In genomic region chr1:94612555-94613204, GRCh38 we compare ENCODE assay signal across 28 cellular contexts.
DNase-seq lines count a peak whose midpoint lies in the region; ATAC-seq, FAIRE-seq and TF ChIP-seq lines count a peak whose summit lies in the region.
"Had no signal": no experiment of that assay in that cellular context is flagged by ENCODE, and none has a peak within 500 bp of the region (broad histone marks: within the 10 kb centered on the region; RNA-seq: fewer than 3 reads in every experiment).

No MANE protein-coding gene starts in this region.

- intact Hi-C loops in Right ventricle myocardium superior (cut with DNase I), result no loop called here
- intact Hi-C loops in K562 (cut with micrococcal nuclease), result no loop called here
- intact Hi-C loops in upper lobe of right lung (cut with DNase I), result no loop called here

- CTCF ChIA-PET in K562 (lab: Yijun Ruan, JAX; ENCODE audit: low intra/inter-chr PET ratio), result no interaction called here

- H2AFZ ChIP-seq in K562 (ENCODE audit: low read depth, low read length), result no peak overlapping the region

- no peaks in the 10 kb centered on the region for H4K20me1 ChIP-seq in K562 (replicated peaks; ENCODE audit: control insufficient read depth, insufficient read depth, low read length)

- H3K9ac ChIP-seq in K562 (ENCODE audit: insufficient read depth in 1 of 2, low read depth in 2 of 2, low read length in 2 of 2), result no peak overlapping the region
- peak overlapping the region; percentile 6 for H3K9ac ChIP-seq in mucosa of stomach (ENCODE audit: low read length)

- H3K9me1 ChIP-seq in K562 (ENCODE audit: control insufficient read depth, insufficient read depth, low read length), result no peaks in the 10 kb centered on the region

- no peaks in the 10 kb centered on the region for H3K79me2 ChIP-seq in K562 (ENCODE audit: control insufficient read depth, insufficient read depth, low read length)

- H3K4me2 ChIP-seq in K562 (ENCODE audit: insufficient read depth, low read length), result no peak overlapping the region

- H3K27me3 ChIP-seq in right atrium auricular region (no peaks in the 10 kb centered on the region), K562 (ENCODE audit: control insufficient read depth in 2 of 2, insufficient read depth in 2 of 2, low read length in 2 of 2) (peaks cover 0 to 4% of the 10 kb centered on the region in 2 experiments; a peak in 2 of 5 replicates), mucosa of stomach (ENCODE audit: control insufficient read depth, insufficient read depth, low read length) (no peaks in the 10 kb centered on the region), upper lobe of right lung (no peaks in the 10 kb centered on the region)
- H3K27me3 ChIP-seq: breast epithelium, tibial nerve had no signal

- no peak for TF ChIP-seq RAD21 in K562 (CRISPR knock-in tag; conservative IDR thresholded peaks at IDR 0.05 in 1 of 2, IDR thresholded peaks at IDR 0.05 in 1 of 2)

- DNase-seq in Right ventricle myocardium superior (no peak), right atrium auricular region (ENCODE audit: low spot score) (no peak), K562 (ENCODE audit: extremely low read depth in 1 of 4, low spot score in 3 of 4) (no peak), upper lobe of right lung (no peak), GOT3 (lab: John Stamatoyannopoulos, UW) (no peak)
- DNase-seq in effector CD8-positive, alpha-beta T cell (lab: John Stamatoyannopoulos, UW), result no peak
- DNase-seq: activated CD4-positive, alpha-beta T cell treated with anti-CD3 and anti-CD28 coated beads, Interleukin-2, amount 50 U/mL, for 48 hours; activated CD8-positive, alpha-beta memory T cell treated with anti-CD3 and anti-CD28 coated beads, Interleukin-2, amount 50 U/mL, for 4 hours; activated naive CD4-positive, alpha-beta T cell treated with anti-CD3 and anti-CD28 coated beads for 36 hours; AML-193; amniotic stem cell; CD4-positive, alpha-beta memory T cell; effector memory CD8-positive, alpha-beta T cell; hippocampal formation; NCI-H1417; NCI-H2029 treated with DMSO at 0.1 percent for 48 hours; NCI-H774; SHP77; stimulated activated CD8-positive, alpha-beta memory T cell treated with anti-CD3 and anti-CD28 coated beads, Interleukin-4, amount 100 ng/mL, for 48 hours; stimulated activated naive CD8-positive, alpha-beta T cell treated with anti-CD3 and anti-CD28 coated beads, Interleukin-15, amount 100 ng/mL, for 72 hours had no signal

- POLR2A ChIA-PET in K562 (lab: Yijun Ruan, JAX), result interaction anchor here (0.7 kb wide), 1 partner anchor 10 kb away, joined by 3 read pairs; no protein-coding TSS in a partner anchor

- H3K36me3 ChIP-seq in right atrium auricular region (no peaks in the 10 kb centered on the region), K562 (ENCODE audit: control insufficient read depth, insufficient read depth, low read length) (no peaks in the 10 kb centered on the region), mucosa of stomach (ENCODE audit: control insufficient read depth, insufficient read depth, low read length) (no peaks in the 10 kb centered on the region), upper lobe of right lung (no peaks in the 10 kb centered on the region)
- H3K36me3 ChIP-seq: breast epithelium, tibial nerve had no signal

- FAIRE-seq in K562 (lab: Jason Lieb, UNC), result no peak
- FAIRE-seq: A204.1, frontal cortex, H1 had no signal

- 52% methylated on average over 3 of the region's 6 CpGs for WGBS in K562 (ENCODE audit: insufficient coverage, low coverage, missing lambda C conversion rate)

- no peak for TF ChIP-seq POLR2A in K562 (conservative IDR thresholded peaks at IDR 0.05)

- H3K27ac ChIP-seq in right atrium auricular region (no peak overlapping the region), K562 (ENCODE audit: extremely low read depth, low read depth, low read length) (no peak overlapping the region), upper lobe of right lung (peak overlapping the region; percentile 2)
- H3K27ac ChIP-seq: breast epithelium, tibial nerve had no signal

- H3K4me3 ChIP-seq in right atrium auricular region, result no peak overlapping the region
- H3K4me3 ChIP-seq in K562, result no peak overlapping the region
- H3K4me3 ChIP-seq in mucosa of stomach (ENCODE audit: low read length), result no peak overlapping the region
- H3K4me3 ChIP-seq in upper lobe of right lung, result no peak overlapping the region
- H3K4me3 ChIP-seq: breast epithelium, tibial nerve had no signal

- BruUV-seq in K562 (replicated peaks; lab: Mats Ljungman, UMichigan), result no TSS peak

- ATAC-seq in Right ventricle myocardium superior (ENCODE audit: poor library complexity) (peak; percentile 20), K562 (no peak), upper lobe of right lung (peak; percentile 50), GM19455 (IDR thresholded peaks at IDR 0.05; ENCODE audit: unreplicated experiment) (no peak)
- ATAC-seq: effector memory CD8-positive, alpha-beta T cell; esophagus mucosa; stimulated activated naive CD8-positive, alpha-beta T cell treated with anti-CD3 and anti-CD28 coated beads, Interleukin-15, amount 100 ng/mL, for 72 hours had no signal

- in situ Hi-C loops in K562 (cut with MboI), result no loop called here

- TF ChIP-seq CTCF in right atrium auricular region (IDR thresholded peaks at IDR 0.05) (no peak), K562 (IDR thresholded peaks at IDR 0.05 in 2 of 3, conservative IDR thresholded peaks at IDR 0.05 in 1 of 3; ENCODE audit: insufficient read depth in 2 of 3, low read depth in 1 of 3, low read length in 3 of 3) (no peak), upper lobe of right lung (IDR thresholded peaks at IDR 0.05) (no peak)

- H3K4me1 ChIP-seq in right atrium auricular region, result no peaks in the 10 kb centered on the region
- peaks cover 0 to 15% of the 10 kb centered on the region in 2 experiments; a peak in 2 of 5 replicates for H3K4me1 ChIP-seq in K562 (replicated peaks in 1 of 2; ENCODE audit: control insufficient read depth in 2 of 2, insufficient read depth in 2 of 2, low read length in 2 of 2)
- H3K4me1 ChIP-seq in mucosa of stomach (ENCODE audit: control insufficient read depth, insufficient read depth, low read length), result peaks cover 65% of the 10 kb centered on the region
- H3K4me1 ChIP-seq in upper lobe of right lung, result peaks cover 4% of the 10 kb centered on the region
- H3K4me1 ChIP-seq: breast epithelium had no signal

- TF ChIP-seq EP300 in K562 (IDR thresholded peaks at IDR 0.05; ENCODE audit: low read length), result no peak

- H3K9me3 ChIP-seq in right atrium auricular region (no peaks in the 10 kb centered on the region), K562 (replicated peaks; ENCODE audit: control insufficient read depth, insufficient read depth, low read depth, low read length) (no peaks in the 10 kb centered on the region), mucosa of stomach (ENCODE audit: control insufficient read depth, low read length) (no peaks in the 10 kb centered on the region), upper lobe of right lung (no peaks in the 10 kb centered on the region)
- H3K9me3 ChIP-seq: breast epithelium, tibial nerve had no signal

TF ChIP-seq in K562, 482 proteins besides CTCF, POLR2A, EP300 and RAD21 (continues in another document):
- TF ChIP-seq WHSC1 (IDR thresholded peaks at IDR 0.05; ENCODE audit: low read length), result no peak
- TF ChIP-seq CBX3 (IDR thresholded peaks at IDR 0.05; ENCODE audit: borderline replicate concordance in 1 of 2, low read length in 2 of 2), result no peak
- no peak for TF ChIP-seq ZSCAN32 (CRISPR knock-in tag; IDR thresholded peaks at IDR 0.05)
- no peak for TF ChIP-seq NFATC3 (IDR thresholded peaks at IDR 0.05)
- TF ChIP-seq MED1 (CRISPR knock-in tag; IDR thresholded peaks at IDR 0.05; ENCODE audit: borderline replicate concordance), result no peak
- TF ChIP-seq GTF3C2 (IDR thresholded peaks at IDR 0.05; ENCODE audit: borderline replicate concordance, extremely low read depth, insufficient read length), result no peak
- TF ChIP-seq HMBOX1 (IDR thresholded peaks at IDR 0.05), result no peak
- no peak for TF ChIP-seq FOXA1 (IDR thresholded peaks at IDR 0.05; ENCODE audit: borderline replicate concordance)
- TF ChIP-seq NR3C1 (CRISPR knock-in tag; IDR thresholded peaks at IDR 0.05), result no peak
- TF ChIP-seq BCL6 (CRISPR knock-in tag; IDR thresholded peaks at IDR 0.05), result no peak
- no peak for TF ChIP-seq GTF2F1 (IDR thresholded peaks at IDR 0.05; ENCODE audit: low read depth, low read length)
- no peak for TF ChIP-seq SIRT6 (IDR thresholded peaks at IDR 0.05; ENCODE audit: low read depth, low read length)
- TF ChIP-seq ZNF224 (CRISPR knock-in tag; IDR thresholded peaks at IDR 0.05), result no peak
- TF ChIP-seq CBX1 (IDR thresholded peaks at IDR 0.05; ENCODE audit: low read depth), result no peak
- TF ChIP-seq SRF (CRISPR knock-in tag; IDR thresholded peaks at IDR 0.05), result no peak
- TF ChIP-seq STAG1 (CRISPR knock-in tag; IDR thresholded peaks at IDR 0.05; ENCODE audit: borderline replicate concordance), result no peak
- no peak for TF ChIP-seq IRF2 (CRISPR knock-in tag; IDR thresholded peaks at IDR 0.05)

Comparison
In these comparisons a context has a peak if more than half of its experiments do, and no peak if none do; other contexts are left out.
1. ATAC-seq: peak in Right ventricle myocardium superior (single experiment) and upper lobe of right lung (single experiment); none in K562 (single experiment) and GM19455 (single experiment).